ENCODE assay signal across 10 cellular contexts in genomic region chr15:41957021-41957897, GRCh38. TPM values are rescaled to one million over a fixed set of nuclear protein-coding genes. Genes with fewer than 3 reads are reported as not detected.
DNase-seq lines count a peak whose midpoint lies in the region; ATAC-seq and TF ChIP-seq lines count a peak whose summit lies in the region.
"Had no signal": no experiment of that assay in that cellular context is flagged by ENCODE, and none has a peak within 500 bp of the region (broad histone marks: within the 10 kb centered on the region; RNA-seq: fewer than 3 reads in every experiment).

No MANE protein-coding gene starts in this region.

- H3K9me3 Mint-ChIP-seq in activated CD8-positive, alpha-beta T cell treated with anti-CD3 and anti-CD28 coated beads for 36 hours: no peaks in the 10 kb centered on the region
- H3K9me3 Mint-ChIP-seq in activated CD8-positive, alpha-beta T cell treated with anti-CD3 and anti-CD28 coated beads, Interleukin-2, amount 10 ng/mL, durations not matched to agents 7 days and 5 days (ENCODE audit: insufficient read depth): no peaks in the 10 kb centered on the region
- peaks cover 5% of the 10 kb centered on the region for H3K9me3 Mint-ChIP-seq in endodermal cell

- no peaks in the 10 kb centered on the region for H3K27me3 Mint-ChIP-seq in activated CD8-positive, alpha-beta T cell treated with anti-CD3 and anti-CD28 coated beads for 36 hours
- H3K27me3 Mint-ChIP-seq in activated CD8-positive, alpha-beta T cell treated with anti-CD3 and anti-CD28 coated beads, Interleukin-2, amount 10 ng/mL, durations not matched to agents 7 days and 5 days (ENCODE audit: low read depth): no peaks in the 10 kb centered on the region
- no peaks in the 10 kb centered on the region for H3K27me3 Mint-ChIP-seq in endodermal cell (ENCODE audit: insufficient read depth)

- CTCF ChIA-PET in activated CD8-positive, alpha-beta T cell treated with anti-CD3 and anti-CD28 coated beads for 36 hours (lab: Charles Lee): interaction anchor here (1.3 kb wide), 1 partner anchor 20 kb away, joined by 3 read pairs; no protein-coding TSS in a partner anchor
- CTCF ChIA-PET in activated CD8-positive, alpha-beta T cell treated with anti-CD3 and anti-CD28 coated beads, Interleukin-2, amount 10 ng/mL, durations not matched to agents 7 days and 5 days (lab: Charles Lee): interaction anchor here (0.9 kb wide), 1 partner anchor 52 kb away, joined by 3 read pairs; no protein-coding TSS in a partner anchor

- peaks cover 8% of the 10 kb centered on the region for H3K36me3 Mint-ChIP-seq in activated CD8-positive, alpha-beta T cell treated with anti-CD3 and anti-CD28 coated beads for 36 hours (ENCODE audit: low read depth)
- H3K36me3 Mint-ChIP-seq in activated CD8-positive, alpha-beta T cell treated with anti-CD3 and anti-CD28 coated beads, Interleukin-2, amount 10 ng/mL, durations not matched to agents 7 days and 5 days (ENCODE audit: low read depth): peaks cover 2% of the 10 kb centered on the region
- peaks cover 21% of the 10 kb centered on the region for H3K36me3 Mint-ChIP-seq in endodermal cell (ENCODE audit: low read depth)

- no peak overlapping the region for H3K4me3 Mint-ChIP-seq in activated CD8-positive, alpha-beta T cell treated with anti-CD3 and anti-CD28 coated beads for 36 hours
- H3K4me3 Mint-ChIP-seq in activated CD8-positive, alpha-beta T cell treated with anti-CD3 and anti-CD28 coated beads, Interleukin-2, amount 10 ng/mL, durations not matched to agents 7 days and 5 days: no peak overlapping the region
- no peak overlapping the region for H3K4me3 Mint-ChIP-seq in endodermal cell

- POLR2A ChIA-PET in activated CD8-positive, alpha-beta T cell treated with anti-CD3 and anti-CD28 coated beads for 36 hours (lab: Charles Lee): interaction anchor here (1.2 kb wide), 1 partner anchor 13 kb away, joined by 4 read pairs; no protein-coding TSS in a partner anchor
- POLR2A ChIA-PET in activated CD8-positive, alpha-beta T cell treated with anti-CD3 and anti-CD28 coated beads, Interleukin-2, amount 10 ng/mL, durations not matched to agents 7 days and 5 days (lab: Charles Lee): interaction anchor here (0.8 to 1.0 kb wide), 2 partner anchors 14 to 20 kb away, joined by 3 read pairs; no protein-coding TSS in a partner anchor

- H3K27ac ChIP-seq in endodermal cell (ENCODE audit: low read depth, low read length) (no peak overlapping the region), subcutaneous abdominal adipose tissue (ENCODE audit: low read depth, low read length) (peak overlapping the region; percentile 17)

- 93 to 95% methylated on average over 11 to 12 of the region's 12 CpGs for WGBS in endodermal cell (ENCODE audit: insufficient coverage in 1 of 2, insufficient read length in 1 of 2), 2 experiments

- H3K27ac Mint-ChIP-seq in activated CD8-positive, alpha-beta T cell treated with anti-CD3 and anti-CD28 coated beads for 36 hours: no peak overlapping the region
- no peak overlapping the region for H3K27ac Mint-ChIP-seq in activated CD8-positive, alpha-beta T cell treated with anti-CD3 and anti-CD28 coated beads, Interleukin-2, amount 10 ng/mL, durations not matched to agents 7 days and 5 days
- H3K27ac Mint-ChIP-seq in endodermal cell: peak overlapping the region; percentile 45

- intact Hi-C loops in activated CD8-positive, alpha-beta T cell treated with anti-CD3 and anti-CD28 coated beads for 36 hours (cut with micrococcal nuclease): no loop called here

- H3K9ac ChIP-seq in endodermal cell (ENCODE audit: extremely low read depth, low read length, poor library complexity, severe bottlenecking) (no peak overlapping the region), subcutaneous abdominal adipose tissue (ENCODE audit: low read length in 5 of 5) (peak overlapping the region in 1 of 5 donors; percentile 26)

- H3K9me3 ChIP-seq in endodermal cell (ENCODE audit: control insufficient read depth, low read length): no peaks in the 10 kb centered on the region
- H3K9me3 ChIP-seq in subcutaneous abdominal adipose tissue (ENCODE audit: control insufficient read depth in 5 of 5, low read length in 5 of 5): no peaks in the 10 kb centered on the region

- peak; percentile 71 for ATAC-seq in activated CD8-positive, alpha-beta T cell treated with anti-CD3 and anti-CD28 coated beads for 36 hours
- no peak for ATAC-seq in activated CD8-positive, alpha-beta T cell treated with anti-CD3 and anti-CD28 coated beads, Interleukin-2, amount 10 ng/mL, durations not matched to agents 7 days and 5 days
- ATAC-seq in HG02981 (IDR thresholded peaks at IDR 0.05; ENCODE audit: unreplicated experiment) (peak; percentile 68), HG03457 (IDR thresholded peaks at IDR 0.05; ENCODE audit: unreplicated experiment) (no peak)

- DNase-seq in activated CD8-positive, alpha-beta T cell treated with anti-CD3 and anti-CD28 coated beads for 36 hours: no peak
- no peak for DNase-seq in activated CD8-positive, alpha-beta T cell treated with anti-CD3 and anti-CD28 coated beads, Interleukin-2, amount 10 ng/mL, durations not matched to agents 7 days and 5 days
- DNase-seq in endodermal cell (peak; percentile 30), NCI-H524 treated with DMSO at 0.1 percent for 48 hours (lab: John Stamatoyannopoulos, UW) (no peak), LoVo (ENCODE audit: low spot score) (no peak)
- DNase-seq: activated CD8-positive, alpha-beta memory T cell treated with anti-CD3 and anti-CD28 coated beads, Interleukin-2, amount 50 U/mL, for 48 hours; OCI-M1 had no signal

- H3K36me3 ChIP-seq in endodermal cell (ENCODE audit: control insufficient read depth, insufficient read depth, low read length): peaks cover 13% of the 10 kb centered on the region
- H3K36me3 ChIP-seq in subcutaneous abdominal adipose tissue (ENCODE audit: control insufficient read depth in 5 of 5, insufficient read depth in 5 of 5, low read length in 5 of 5): peaks cover 0 to 19% (median 13%) of the 10 kb centered on the region in 5 donors

- H3K4me3 ChIP-seq in endodermal cell (ENCODE audit: low read length): no peak overlapping the region
- peak overlapping the region in 2 of 5 donors; percentile 0 to 2 for H3K4me3 ChIP-seq in subcutaneous abdominal adipose tissue (ENCODE audit: low read depth in 1 of 5, low read length in 5 of 5)

- peaks cover 22% of the 10 kb centered on the region for H3K4me1 Mint-ChIP-seq in activated CD8-positive, alpha-beta T cell treated with anti-CD3 and anti-CD28 coated beads for 36 hours (ENCODE audit: low read depth)
- peaks cover 11% of the 10 kb centered on the region for H3K4me1 Mint-ChIP-seq in activated CD8-positive, alpha-beta T cell treated with anti-CD3 and anti-CD28 coated beads, Interleukin-2, amount 10 ng/mL, durations not matched to agents 7 days and 5 days (ENCODE audit: low read depth)
- H3K4me1 Mint-ChIP-seq in endodermal cell: peaks cover 9% of the 10 kb centered on the region

- H3K27me3 ChIP-seq in endodermal cell (ENCODE audit: control insufficient read depth, insufficient read depth, low read length, poor library complexity, severe bottlenecking) (no peaks in the 10 kb centered on the region), subcutaneous abdominal adipose tissue (ENCODE audit: control insufficient read depth in 5 of 5, insufficient read depth in 4 of 5, low read length in 5 of 5) (no peaks in the 10 kb centered on the region)

- TF ChIP-seq CTCF in activated CD8-positive, alpha-beta T cell treated with anti-CD3 and anti-CD28 coated beads for 36 hours (IDR thresholded peaks at IDR 0.05): no peak
- TF ChIP-seq CTCF in endodermal cell (conservative IDR thresholded peaks at IDR 0.05): no peak

- H3K4me1 ChIP-seq in endodermal cell (ENCODE audit: control insufficient read depth, insufficient read depth, low read length) (no peaks in the 10 kb centered on the region), subcutaneous abdominal adipose tissue (ENCODE audit: control insufficient read depth in 5 of 5, insufficient read depth in 5 of 5, low read length in 5 of 5) (peaks cover 14 to 66% (median 45%) of the 10 kb centered on the region in 5 donors)

RNA-seq across cellular contexts. Expression of gene EHD4, which starts 15.1 kb away (rescaled TPM):
- total RNA-seq in activated CD8-positive, alpha-beta T cell treated with anti-CD3 and anti-CD28 coated beads for 36 hours: 10 to 100 TPM; 22.3 to 22.6 TPM
- 1 to 10 TPM; 6.9 to 8.0 TPM for total RNA-seq in activated CD8-positive, alpha-beta T cell treated with anti-CD3 and anti-CD28 coated beads, Interleukin-2, amount 10 ng/mL, durations not matched to agents 7 days and 5 days
- total RNA-seq in endodermal cell: 10 to 100 TPM; 16.9 to 17.3 TPM
- polyA plus RNA-seq in endodermal cell (2013, experiment 1 of 2): 6.8 TPM
- polyA plus RNA-seq in endodermal cell (2013, experiment 2 of 2): 7.0 TPM

Comparison
In these comparisons a context has a peak if more than half of its experiments do, and no peak if none do; other contexts are left out.
1. ATAC-seq: peak in activated CD8-positive, alpha-beta T cell treated with anti-CD3 and anti-CD28 coated beads for 36 hours (single experiment) and HG02981 (single experiment); none in activated CD8-positive, alpha-beta T cell treated with anti-CD3 and anti-CD28 coated beads, Interleukin-2, amount 10 ng/mL, durations not matched to agents 7 days and 5 days (single experiment) and HG03457 (single experiment).